Comparison of ENCODE assay signal across 8 cellular contexts in genomic region chr7:156892086-156892800, GRCh38. TPM values are rescaled to one million over a fixed set of nuclear protein-coding genes. Genes with fewer than 3 reads are reported as not detected.
A peak's percentile ranks its signal among the peaks of the same experiment; 100 is the strongest.
DNase-seq lines count a peak whose midpoint lies in the region; ATAC-seq and TF ChIP-seq lines count a peak whose summit lies in the region.

No MANE protein-coding gene starts in this region.

- H3K9me3 ChIP-seq in MG63, result no peaks in the 10 kb centered on the region
- H3K9me3 ChIP-seq in liver (ENCODE audit: control insufficient read depth in 4 of 4, low read length in 3 of 4), result no peaks in the 10 kb centered on the region

- TF ChIP-seq RAD21 in liver (IDR thresholded peaks at IDR 0.05), result no peak

- H3K27me3 ChIP-seq in MG63, result no peaks in the 10 kb centered on the region
- no peaks in the 10 kb centered on the region for H3K27me3 ChIP-seq in liver (ENCODE audit: control insufficient read depth in 4 of 4, insufficient read depth in 4 of 4, low read length in 3 of 4)

- WGBS in liver, result 1% methylated on average over 55 of the region's 57 CpGs

- H3K4me1 ChIP-seq in liver (ENCODE audit: control insufficient read depth in 4 of 4, insufficient read depth in 4 of 4, low read length in 3 of 4), result peaks cover 2 to 14% (median 7%) of the 10 kb centered on the region in 4 donors

- peak overlapping the region; percentile 55 to 85 for H3K9ac ChIP-seq in liver (ENCODE audit: low read depth in 1 of 2, low read length in 2 of 2)

- H3K36me3 ChIP-seq in MG63 (no peaks in the 10 kb centered on the region), liver (ENCODE audit: control insufficient read depth in 4 of 4, insufficient read depth in 3 of 4, low read depth in 1 of 4, low read length in 3 of 4) (no peaks in the 10 kb centered on the region)

- TF ChIP-seq CTCF in liver (IDR thresholded peaks at IDR 0.05; ENCODE audit: low read depth, low read length, missing input control), result no peak

- peak overlapping the region; percentile 89 to 97 for H3K27ac ChIP-seq in liver (ENCODE audit: low read depth in 1 of 2, low read length in 2 of 2)

- H3K4me3 ChIP-seq in MG63, result peak overlapping the region; percentile 71
- peak overlapping the region; percentile 68 to 86 (median 73) for H3K4me3 ChIP-seq in liver (ENCODE audit: low read depth in 1 of 3, low read length in 3 of 3)

- peak; percentile 64 for DNase-seq in ELF-1 (ENCODE audit: low read depth, low spot score)
- DNase-seq in MG63, result peak; percentile 56
- DNase-seq in activated CD4-positive, CD25-positive, alpha-beta regulatory T cell (lab: John Stamatoyannopoulos, UW), result peak; percentile 25 to 56 (median 43)
- peak; percentile 40 for DNase-seq in cerebellum (ENCODE audit: low spot score)
- DNase-seq in stimulated activated CD4-positive, alpha-beta T cell treated with anti-CD3 and anti-CD28 coated beads, TNF-alpha, amount 100 ng/mL, for 1 hour (ENCODE audit: low read depth in 3 of 3, low spot score in 1 of 3), result peak; percentile 23 to 39 (median 38)
- DNase-seq in dedifferentiated amniotic fluid mesenchymal stem cell (ENCODE audit: extremely low spot score), result no peak

- peak; percentile 17 for ATAC-seq in GM21786 (IDR thresholded peaks at IDR 0.05; ENCODE audit: unreplicated experiment)

TF ChIP-seq in liver, 16 proteins besides CTCF, POLR2A, EP300 and RAD21:
- TF ChIP-seq FOXA2 (IDR thresholded peaks at IDR 0.05) (no peak), GABPA (IDR thresholded peaks at IDR 0.05 in 1 of 2, conservative IDR thresholded peaks at IDR 0.05 in 1 of 2) (no peak), HNF4G (IDR thresholded peaks at IDR 0.05) (no peak), YY1 (IDR thresholded peaks at IDR 0.05) (no peak), JUND (IDR thresholded peaks at IDR 0.05) (no peak), HNF4A (conservative IDR thresholded peaks at IDR 0.05) (no peak), TAF1 (conservative IDR thresholded peaks at IDR 0.05) (no peak), FOXA1 (IDR thresholded peaks at IDR 0.05) (no peak), NR2F2 (IDR thresholded peaks at IDR 0.05) (no peak), RXRA (IDR thresholded peaks at IDR 0.05) (no peak), ATF3 (IDR thresholded peaks at IDR 0.05) (no peak)

RNA-seq across cellular contexts. Expression of gene LMBR1, which starts 0.7 kb away (rescaled TPM):
- total RNA-seq in MG63 (2014; rRNA removed; shearing (Covaris generic); ENCODE audit: low replicate concordance), result 23.8 and 60.9 TPM in 2 replicates
- total RNA-seq in cerebellum (149 TPM), liver (10 to 100 TPM; 22.9 to 35.7 TPM)
- 10 to 100 TPM; 11.2 to 12.9 TPM for polyA plus RNA-seq in liver

RNA-seq across cellular contexts. Expression of gene NOM1, which starts 57.3 kb away (rescaled TPM):
- 1.9 and 5.6 TPM in 2 replicates for total RNA-seq in MG63 (2014; rRNA removed; shearing (Covaris generic); ENCODE audit: low replicate concordance)
- total RNA-seq in cerebellum (32.4 TPM), liver (10 to 100 TPM in 1 of 2 donors, 1 to 10 TPM in 1; 8.1 to 11.4 TPM)
- polyA plus RNA-seq in liver, result 1 to 10 TPM; 4.0 to 4.3 TPM
